9 cellular contexts compared by ENCODE assay signal in the genomic region with DNA sequence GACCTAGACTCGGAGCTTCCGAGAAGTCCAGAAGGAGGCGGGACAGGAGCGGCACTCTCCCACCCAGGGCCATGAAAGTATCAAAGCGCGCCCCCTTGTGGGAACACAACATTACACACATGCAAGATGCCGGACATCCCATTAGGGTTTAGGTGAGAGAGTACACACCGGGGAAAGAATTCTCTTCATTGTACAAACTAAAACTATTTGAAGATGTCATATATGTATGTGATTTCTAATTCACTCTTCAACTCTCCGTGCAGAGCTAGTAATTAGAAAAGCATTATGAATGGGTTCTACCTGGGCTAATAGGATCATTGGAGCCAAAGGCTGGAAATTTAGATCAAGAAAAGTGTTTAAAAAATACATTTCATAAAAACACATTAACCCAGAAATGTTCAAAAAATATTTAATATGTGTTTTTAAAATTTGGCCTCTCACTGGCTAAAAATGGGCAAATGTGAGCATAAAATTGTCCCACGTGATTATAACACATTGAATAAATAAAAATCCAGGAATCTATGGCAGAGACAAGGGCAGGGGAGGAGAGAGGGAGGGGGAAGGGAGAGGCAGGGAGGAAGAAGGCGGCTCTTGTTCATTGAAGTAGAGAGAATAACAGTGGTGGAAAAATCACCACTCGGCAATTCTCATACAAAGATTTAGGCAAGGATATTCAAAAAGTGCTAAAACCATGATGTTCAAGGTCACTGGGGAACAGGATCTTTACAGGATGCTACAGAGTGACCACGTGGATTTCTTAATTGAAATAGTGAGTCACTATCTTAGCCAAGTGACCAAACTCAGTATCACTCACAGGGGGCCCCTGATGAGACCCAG. TPM values are rescaled to one million over a fixed set of nuclear protein-coding genes. Genes with fewer than 3 reads are reported as not detected.
DNase-seq lines count a peak whose midpoint lies in the region; ATAC-seq, FAIRE-seq and TF ChIP-seq lines count a peak whose summit lies in the region.
"Had no signal": no experiment of that assay in that cellular context is flagged by ENCODE, and none has a peak within 500 bp of the region (broad histone marks: within the 10 kb centered on the region; RNA-seq: fewer than 3 reads in every experiment).

No MANE protein-coding gene starts in this region.

- WGBS in heart left ventricle, 4 donors = 30 to 42% (median 37%) methylated on average over 13 of the region's 13 CpGs

- no peak for FAIRE-seq in HTR-8/SVneo (lab: Jason Lieb, UNC)

- H3K27ac Mint-ChIP-seq in activated naive CD4-positive, alpha-beta T cell treated with anti-CD3 and anti-CD28 coated beads, Interleukin-2, amount 50 U/mL, for 72 hours = peak overlapping the region; percentile 55 to 84

- TF ChIP-seq POLR2A in heart left ventricle (IDR thresholded peaks at IDR 0.05) = no peak

- TF ChIP-seq CTCF in heart left ventricle (IDR thresholded peaks at IDR 0.05) = peak; percentile 57 to 77 (median 70)

- peak overlapping the region in 2 of 12 donors; percentile 11 to 20 for H3K27ac ChIP-seq in heart left ventricle

- H3K36me3 Mint-ChIP-seq in activated naive CD4-positive, alpha-beta T cell treated with anti-CD3 and anti-CD28 coated beads, Interleukin-2, amount 50 U/mL, for 72 hours = peaks cover 18 to 27% of the 10 kb centered on the region in 2 donors

- no peak overlapping the region for H3K4me3 ChIP-seq in heart left ventricle

- peaks cover 0 to 17% (median 0%) of the 10 kb centered on the region in 12 donors for H3K4me1 ChIP-seq in heart left ventricle

- intact Hi-C loops in heart left ventricle (cut with DNase I) (loop anchor here (1.0 to 10.0 kb wide), 7 partner anchors 124 to 449 kb away; no protein-coding TSS in a partner anchor), sciatic nerve (cut with DNase I) (no loop called here)

- H3K27me3 ChIP-seq in heart left ventricle = no peaks in the 10 kb centered on the region

- H3K36me3 ChIP-seq in heart left ventricle = peaks cover 0 to 81% (median 60%) of the 10 kb centered on the region in 9 donors

- H3K9me3 Mint-ChIP-seq in activated naive CD4-positive, alpha-beta T cell treated with anti-CD3 and anti-CD28 coated beads, Interleukin-2, amount 50 U/mL, for 72 hours = no peaks in the 10 kb centered on the region
- H3K9me3 Mint-ChIP-seq: naive thymus-derived CD8-positive, alpha-beta T cell had no signal

- DNase-seq in COLO829 (ENCODE audit: low spot score) (peak; percentile 59), HTR-8/SVneo (ENCODE audit: insufficient read length, low spot score) (peak; percentile 25), heart left ventricle (peak; percentile 77 to 84 (median 82)), sciatic nerve (ENCODE audit: low spot score) (peak; percentile 86), cortex of kidney (lab: John Stamatoyannopoulos, UW) (no peak)
- DNase-seq in activated naive CD4-positive, alpha-beta T cell treated with anti-CD3 and anti-CD28 coated beads, Interleukin-2, amount 50 U/mL, for 72 hours (ENCODE audit: low spot score in 2 of 2) = peak in 1 of 2 donors; percentile 21

- no peaks in the 10 kb centered on the region for H3K9me3 ChIP-seq in heart left ventricle

- ATAC-seq in activated naive CD4-positive, alpha-beta T cell treated with anti-CD3 and anti-CD28 coated beads, Interleukin-2, amount 50 U/mL, for 72 hours = peak in 1 of 2 donors; percentile 34
- ATAC-seq in heart left ventricle (peak; percentile 57 to 82 (median 74)), sciatic nerve (peak; percentile 80), HG03354 (IDR thresholded peaks at IDR 0.05; ENCODE audit: poor library complexity, severe bottlenecking, unreplicated experiment) (no peak), HG03469 (IDR thresholded peaks at IDR 0.05; ENCODE audit: unreplicated experiment) (no peak)
- ATAC-seq: naive thymus-derived CD8-positive, alpha-beta T cell had no signal

RNA-seq across cellular contexts. Expression of gene FBXO21, which starts 38.9 kb away (rescaled TPM):
- 10 to 100 TPM; 26.0 to 28.3 TPM for total RNA-seq in activated naive CD4-positive, alpha-beta T cell treated with anti-CD3 and anti-CD28 coated beads, Interleukin-2, amount 50 U/mL, for 72 hours
- 10 to 100 TPM; 32.6 to 82.4 (median 51.3) TPM for total RNA-seq in heart left ventricle
- polyA plus RNA-seq in heart left ventricle = 10 to 100 TPM; 10.9 to 23.9 TPM
- total RNA-seq in sciatic nerve = 42.9 TPM

RNA-seq across cellular contexts. Expression of gene TESC, which starts 52.2 kb away (rescaled TPM):
- 10 to 100 TPM in 1 of 2 donors, 1 to 10 TPM in 1; 9.0 to 22.7 TPM for total RNA-seq in activated naive CD4-positive, alpha-beta T cell treated with anti-CD3 and anti-CD28 coated beads, Interleukin-2, amount 50 U/mL, for 72 hours
- 10 to 100 TPM; 25.2 to 94.1 (median 72.2) TPM for total RNA-seq in heart left ventricle
- 10 to 100 TPM; 40.5 to 88.8 TPM for polyA plus RNA-seq in heart left ventricle
- total RNA-seq in sciatic nerve = 16.6 TPM
- total RNA-seq: naive thymus-derived CD8-positive, alpha-beta T cell had no signal

Comparison
In these comparisons a context has a peak if more than half of its experiments do, and no peak if none do; other contexts are left out.
1. ATAC-seq: peak in heart left ventricle (4 of 4) and sciatic nerve (single experiment); none in HG03354 (single experiment) and HG03469 (single experiment).